11 cellular contexts compared by ENCODE assay signal in genomic region chr2:43300781-43301586, GRCh38.
DNase-seq lines count a peak whose midpoint lies in the region; ATAC-seq and TF ChIP-seq lines count a peak whose summit lies in the region.
"Had no signal": no experiment of that assay in that cellular context is flagged by ENCODE, and none has a peak within 500 bp of the region (broad histone marks: within the 10 kb centered on the region; RNA-seq: fewer than 3 reads in every experiment).

No MANE protein-coding gene starts in this region.

- DNase-seq in NCI-H2196 (lab: John Stamatoyannopoulos, UW; ENCODE audit: unreplicated experiment): peak; percentile 32
- no peak for DNase-seq in NCI-H2196 treated with DMSO at 0.1 percent for 48 hours (lab: John Stamatoyannopoulos, UW; ENCODE audit: unreplicated experiment)
- DNase-seq in astrocyte of the spinal cord (ENCODE audit: low read depth, low spot score): peak; percentile 48
- DNase-seq in left lobe of liver (ENCODE audit: low spot score): peak; percentile 68
- DNase-seq in thoracic aorta (ENCODE audit: low spot score): no peak
- no peak for DNase-seq in progenitor cell of endocrine pancreas (ENCODE audit: low spot score, unreplicated experiment)
- no peak for DNase-seq in NCI-H345 treated with DMSO at 0.1 percent for 48 hours (lab: John Stamatoyannopoulos, UW; ENCODE audit: unreplicated experiment)
- DNase-seq in SK-N-DZ (ENCODE audit: low spot score): no peak
- DNase-seq: activated naive CD4-positive, alpha-beta T cell treated with anti-CD3 and anti-CD28 coated beads, Interleukin-2, amount 10 ng/mL, durations not matched to agents 7 days and 5 days; NCI-H1694 had no signal

- in situ Hi-C loops in astrocyte of the spinal cord (cut with HindIII; ENCODE audit: low sequenced_read_pairs): no loop called here

- peaks cover 17% of the 10 kb centered on the region for H3K4me1 Mint-ChIP-seq in progenitor cell of endocrine pancreas (ENCODE audit: low read depth)

- no peaks in the 10 kb centered on the region for H3K36me3 ChIP-seq in thoracic aorta

- peak; percentile 94 for ATAC-seq in left lobe of liver
- no peak for ATAC-seq in thoracic aorta (ENCODE audit: insufficient number of reproducible peaks, low FRiP score, low read depth)
- ATAC-seq: natural killer cell treated with Interleukin-12 subunit alpha and Interleukin-12 subunit beta and Interleukin-15 and Interleukin-18, amount 100 ng/mL, for 72 hours had no signal

- H3K27ac Mint-ChIP-seq in progenitor cell of endocrine pancreas: no peak overlapping the region
- H3K27ac Mint-ChIP-seq: activated naive CD4-positive, alpha-beta T cell treated with anti-CD3 and anti-CD28 coated beads, Interleukin-2, amount 10 ng/mL, durations not matched to agents 7 days and 5 days; natural killer cell treated with Interleukin-12 subunit alpha and Interleukin-12 subunit beta and Interleukin-15 and Interleukin-18, amount 100 ng/mL, for 72 hours had no signal

- no peak overlapping the region for H3K4me3 ChIP-seq in astrocyte of the spinal cord (ENCODE audit: low read depth, low read length)
- peak overlapping the region; percentile 6 for H3K4me3 ChIP-seq in thoracic aorta

- peak overlapping the region; percentile 74 to 80 for H3K27ac ChIP-seq in thoracic aorta

- H3K27me3 ChIP-seq in thoracic aorta (replicated peaks; ENCODE audit: insufficient read depth): no peaks in the 10 kb centered on the region

- H3K9me3 ChIP-seq in thoracic aorta: no peaks in the 10 kb centered on the region

- TF ChIP-seq CTCF in astrocyte of the spinal cord (IDR thresholded peaks at IDR 0.05; ENCODE audit: low read depth, low read length): no peak
- no peak for TF ChIP-seq CTCF in thoracic aorta (IDR thresholded peaks at IDR 0.05)
- no peak for TF ChIP-seq CTCF in progenitor cell of endocrine pancreas (IDR thresholded peaks at IDR 0.05; ENCODE audit: unreplicated experiment)

- no peaks in the 10 kb centered on the region for H3K27me3 Mint-ChIP-seq in progenitor cell of endocrine pancreas
- H3K27me3 Mint-ChIP-seq: activated naive CD4-positive, alpha-beta T cell treated with anti-CD3 and anti-CD28 coated beads, Interleukin-2, amount 10 ng/mL, durations not matched to agents 7 days and 5 days; natural killer cell treated with Interleukin-12 subunit alpha and Interleukin-12 subunit beta and Interleukin-15 and Interleukin-18, amount 100 ng/mL, for 72 hours had no signal

- peaks cover 50 to 56% of the 10 kb centered on the region in 2 donors for H3K4me1 ChIP-seq in thoracic aorta (ENCODE audit: control insufficient read depth in 1 of 2, low read depth in 2 of 2)

- H3K36me3 Mint-ChIP-seq in progenitor cell of endocrine pancreas (ENCODE audit: insufficient read depth): peaks cover 6% of the 10 kb centered on the region
- H3K36me3 Mint-ChIP-seq: natural killer cell treated with Interleukin-12 subunit alpha and Interleukin-12 subunit beta and Interleukin-15 and Interleukin-18, amount 100 ng/mL, for 72 hours had no signal

- H3K4me3 Mint-ChIP-seq in progenitor cell of endocrine pancreas (ENCODE audit: low read depth): no peak overlapping the region
- H3K4me3 Mint-ChIP-seq: activated naive CD4-positive, alpha-beta T cell treated with anti-CD3 and anti-CD28 coated beads, Interleukin-2, amount 10 ng/mL, durations not matched to agents 7 days and 5 days; natural killer cell treated with Interleukin-12 subunit alpha and Interleukin-12 subunit beta and Interleukin-15 and Interleukin-18, amount 100 ng/mL, for 72 hours had no signal

- H3K9me3 Mint-ChIP-seq in progenitor cell of endocrine pancreas (ENCODE audit: low read depth): peaks cover 3% of the 10 kb centered on the region
- H3K9me3 Mint-ChIP-seq: activated naive CD4-positive, alpha-beta T cell treated with anti-CD3 and anti-CD28 coated beads, Interleukin-2, amount 10 ng/mL, durations not matched to agents 7 days and 5 days; natural killer cell treated with Interleukin-12 subunit alpha and Interleukin-12 subunit beta and Interleukin-15 and Interleukin-18, amount 100 ng/mL, for 72 hours had no signal

Comparison
In these comparisons a context has a peak if more than half of its experiments do, and no peak if none do; other contexts are left out.
1. DNase-seq: peak in NCI-H2196 (single experiment), astrocyte of the spinal cord (single experiment) and left lobe of liver (single experiment); none in NCI-H2196 treated with DMSO at 0.1 percent for 48 hours (single experiment), thoracic aorta (single experiment), progenitor cell of endocrine pancreas (single experiment), NCI-H345 treated with DMSO at 0.1 percent for 48 hours (single experiment) and SK-N-DZ (single experiment).